8 cellular contexts compared by ENCODE assay signal in genomic region chr13:76991796-76992547, GRCh38. TPM values are rescaled to one million over a fixed set of nuclear protein-coding genes. Genes with fewer than 3 reads are reported as not detected.
A peak's percentile ranks its signal among the peaks of the same experiment; 100 is the strongest.
DNase-seq lines count a peak whose midpoint lies in the region; ATAC-seq and TF ChIP-seq lines count a peak whose summit lies in the region.

Gene CLN5 (plus strand): TSS chr13:76992081. CDS start chr13:76992099, 18 bp downstream.

- peak; percentile 96 for ATAC-seq in GM21390 (IDR thresholded peaks at IDR 0.05; ENCODE audit: unreplicated experiment)

- H3K27me3 ChIP-seq in OCI-LY1 (ENCODE audit: insufficient read depth, low read length) = no peaks in the 10 kb centered on the region

- H3K27me3 Mint-ChIP-seq in endothelial cell (ENCODE audit: unreplicated experiment) (no peaks in the 10 kb centered on the region), mesothelial cell of epicardium (ENCODE audit: low read depth) (peaks cover 8% of the 10 kb centered on the region)

- peak within 1 kb of the TSS; percentile 90 for H3K4me2 ChIP-seq in OCI-LY1 (ENCODE audit: low read length)

- H3F3A ChIP-seq in OCI-LY1 (ENCODE audit: insufficient read depth, low read length) = no peaks in the 10 kb centered on the region

- H3K4me1 ChIP-seq in OCI-LY1 (ENCODE audit: insufficient read depth, low read length, severe bottlenecking) = peaks cover 24% of the 10 kb centered on the region

- peak within 1 kb of the TSS; percentile 83 for H2AFZ ChIP-seq in OCI-LY1 (ENCODE audit: low read length)

- TF ChIP-seq CTCF in OCI-LY1 (IDR thresholded peaks at IDR 0.05; ENCODE audit: low read length) (no peak), endothelial cell (IDR thresholded peaks at IDR 0.05; ENCODE audit: unreplicated experiment) (no peak), mesothelial cell of epicardium (IDR thresholded peaks at IDR 0.05; ENCODE audit: unreplicated experiment) (no peak)

- no peaks in the 10 kb centered on the region for H3K9me2 ChIP-seq in OCI-LY1 (ENCODE audit: low read depth, low read length)

- no peaks in the 10 kb centered on the region for H4K20me1 ChIP-seq in OCI-LY1 (ENCODE audit: insufficient read depth, low read length)

- no peaks in the 10 kb centered on the region for H3K9me3 ChIP-seq in OCI-LY1 (ENCODE audit: low read length)

- peak within 1 kb of the TSS; percentile 28 for H3K27ac ChIP-seq in OCI-LY1 (ENCODE audit: low read depth, low read length, poor library complexity, severe bottlenecking)

- no peaks in the 10 kb centered on the region for H3K79me2 ChIP-seq in OCI-LY1 (ENCODE audit: insufficient read depth, low read length)

- H3K4me1 Mint-ChIP-seq in endothelial cell (ENCODE audit: unreplicated experiment) (peaks cover 12% of the 10 kb centered on the region), mesothelial cell of epicardium (peaks cover 24% of the 10 kb centered on the region)

- peak within 1 kb of the TSS; percentile 78 for H3K27ac Mint-ChIP-seq in endothelial cell (ENCODE audit: unreplicated experiment)
- peak within 1 kb of the TSS; percentile 96 for H3K27ac Mint-ChIP-seq in mesothelial cell of epicardium

- DNase-seq in D341Med (ENCODE audit: low spot score) (peak; percentile 97), HUDEP-2 (lab: John Stamatoyannopoulos, UW; ENCODE audit: unreplicated experiment in 76 of 76) (peak in 75 of 76 experiments; percentile 14 to 93 (median 86)), endothelial cell (ENCODE audit: low spot score) (peak; percentile 77), mesothelial cell of epicardium (ENCODE audit: low spot score in 2 of 2, unreplicated experiment in 2 of 2) (peak; percentile 83 to 89)
- peak; percentile 94 for DNase-seq in activated CD8-positive, alpha-beta memory T cell treated with anti-CD3 and anti-CD28 coated beads, Interleukin-2, amount 50 U/mL, for 48 hours
- DNase-seq in stimulated activated CD8-positive, alpha-beta memory T cell treated with anti-CD3 and anti-CD28 coated beads, Interleukin-15, amount 100 ng/mL, for 4 hours (ENCODE audit: low read depth in 2 of 2) = peak; percentile 87

- H3K4me3 Mint-ChIP-seq in endothelial cell (ENCODE audit: unreplicated experiment) = peak within 1 kb of the TSS; percentile 96
- H3K4me3 Mint-ChIP-seq in mesothelial cell of epicardium = peak within 1 kb of the TSS; percentile 95

- H3K36me3 Mint-ChIP-seq in endothelial cell (ENCODE audit: low read depth, unreplicated experiment) (no peaks in the 10 kb centered on the region), mesothelial cell of epicardium (peaks cover 8% of the 10 kb centered on the region)

- peak within 1 kb of the TSS; percentile 78 for H3K4me3 ChIP-seq in OCI-LY1 (ENCODE audit: low read depth, low read length, poor library complexity, severe bottlenecking)

- H3K9me3 Mint-ChIP-seq in endothelial cell (ENCODE audit: unreplicated experiment) = no peaks in the 10 kb centered on the region
- H3K9me3 Mint-ChIP-seq in mesothelial cell of epicardium = no peaks in the 10 kb centered on the region

- peaks cover 16% of the 10 kb centered on the region for H3K36me3 ChIP-seq in OCI-LY1 (ENCODE audit: insufficient read depth, low read length)

- peak within 1 kb of the TSS; percentile 74 for H3K9ac ChIP-seq in OCI-LY1 (ENCODE audit: low read length)

RNA-seq across cellular contexts. Expression of gene CLN5, which starts in this region (rescaled TPM):
- total RNA-seq in endothelial cell (ENCODE audit: unreplicated experiment) (10.9 TPM), mesothelial cell of epicardium (22.6 to 26.6 TPM (median 23.8 TPM) in 3 replicates)

Comparison
In these comparisons a context has a peak if more than half of its experiments do, and no peak if none do; other contexts are left out.
1. Peak in every context shown above with its lines: DNase-seq, ATAC-seq, H3K4me3 ChIP-seq and H3K27ac ChIP-seq.